33 cellular contexts compared by ENCODE assay signal in the genomic region with DNA sequence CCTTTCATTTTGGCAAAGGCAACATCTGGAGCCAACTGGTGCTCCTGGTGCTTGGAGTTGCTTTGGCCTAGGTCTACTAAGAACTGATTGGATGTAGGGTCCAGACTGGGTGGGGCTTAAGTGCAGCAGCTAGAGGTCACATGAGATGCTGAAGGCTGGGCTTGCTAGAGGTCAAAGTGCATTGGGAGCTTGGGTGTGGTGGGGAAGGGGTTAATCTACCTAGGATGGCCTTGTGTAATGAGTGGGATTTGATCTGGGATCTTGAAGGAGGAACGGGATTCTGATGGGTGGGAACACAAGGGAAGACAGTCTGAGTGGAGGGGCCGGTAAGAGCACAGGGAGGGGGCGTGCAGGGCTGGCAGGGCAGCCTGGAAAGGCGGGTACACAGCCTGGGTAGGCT.
"Had no signal": no experiment of that assay in that cellular context is flagged by ENCODE, and none has a peak within 500 bp of the region (broad histone marks: within the 10 kb centered on the region; RNA-seq: fewer than 3 reads in every experiment).

No MANE protein-coding gene starts in this region.

- H3K36me3 ChIP-seq: brain microvascular endothelial cell, WERI-Rb-1 had no signal

- H3K4me3 Mint-ChIP-seq: activated CD4-positive, alpha-beta T cell treated with anti-CD3 and anti-CD28 coated beads for 36 hours; activated CD4-positive, alpha-beta T cell treated with anti-CD3 and anti-CD28 coated beads, Interleukin-2, amount 10 ng/mL, durations not matched to agents 24 days and 14 days; activated CD8-positive, alpha-beta T cell treated with anti-CD3 and anti-CD28 coated beads for 36 hours; activated naive CD8-positive, alpha-beta T cell; activated T-cell treated with anti-CD3 and anti-CD28 coated beads, Interleukin-2, amount 50 U/mL, for 4 hours; activated T-helper 17 cell treated with anti-CD3 and anti-CD28 coated beads, Interleukin-2, amount 50 U/mL, for 72 hours; central memory CD8-positive, alpha-beta T cell; dendritic cell treated with granulocyte-macrophage colony-stimulating factor and Interleukin-4, amounts not matched to agents 40 ng/mL and 50 ng/mL, for 4 days; endodermal cell; T-helper 17 cell; T-helper 2 cell treated with Interferon-gamma antibody and Interleukin-4, amounts not matched to agents 5 μg/mL and 100 μg/mL, for 36 hours had no signal

- H3K36me3 Mint-ChIP-seq: activated naive CD8-positive, alpha-beta T cell had no signal

- H3K4me1 Mint-ChIP-seq: activated CD4-positive, alpha-beta T cell treated with anti-CD3 and anti-CD28 coated beads for 36 hours; activated CD4-positive, alpha-beta T cell treated with anti-CD3 and anti-CD28 coated beads, Interleukin-2, amount 10 ng/mL, durations not matched to agents 24 days and 14 days; activated T-helper 17 cell treated with anti-CD3 and anti-CD28 coated beads, Interleukin-2, amount 50 U/mL, for 72 hours; central memory CD8-positive, alpha-beta T cell had no signal

- H3K9me3 Mint-ChIP-seq: activated CD4-positive, alpha-beta T cell treated with anti-CD3 and anti-CD28 coated beads, Interleukin-2, amount 10 ng/mL, durations not matched to agents 24 days and 14 days; activated CD8-positive, alpha-beta T cell treated with anti-CD3 and anti-CD28 coated beads for 36 hours; activated T-cell treated with anti-CD3 and anti-CD28 coated beads, Interleukin-2, amount 50 U/mL, for 4 hours; activated T-helper 17 cell treated with anti-CD3 and anti-CD28 coated beads, Interleukin-2, amount 50 U/mL, for 72 hours; central memory CD8-positive, alpha-beta T cell; dendritic cell treated with granulocyte-macrophage colony-stimulating factor and Interleukin-4, amounts not matched to agents 40 ng/mL and 50 ng/mL, for 4 days; endodermal cell; T-helper 2 cell treated with Interferon-gamma antibody and Interleukin-4, amounts not matched to agents 5 μg/mL and 100 μg/mL, for 36 hours had no signal

- H3K27ac ChIP-seq: brain microvascular endothelial cell, coronary artery, dorsolateral prefrontal cortex, WERI-Rb-1 had no signal

- DNase-seq: activated CD4-positive, alpha-beta T cell treated with anti-CD3 and anti-CD28 coated beads for 36 hours; activated CD4-positive, alpha-beta T cell treated with anti-CD3 and anti-CD28 coated beads, Interleukin-2, amount 10 ng/mL, durations not matched to agents 24 days and 14 days; activated CD4-positive, alpha-beta T cell treated with anti-CD3 and anti-CD28 coated beads, Interleukin-2, amount 50 U/mL, for 48 hours; activated CD4-positive, CD25-positive, alpha-beta regulatory T cell; activated CD4-positive, CD25-positive, alpha-beta regulatory T cell treated with anti-CD3 and anti-CD28 coated beads, Interleukin-2, amount 50 U/mL, for 72 hours; activated CD8-positive, alpha-beta memory T cell treated with anti-CD3 and anti-CD28 coated beads for 24 hours; activated CD8-positive, alpha-beta T cell treated with anti-CD3 and anti-CD28 coated beads for 36 hours; activated effector memory CD4-positive, alpha-beta T cell treated with Interleukin-2 at 50 U/mL for 16 hours; activated gamma-delta T cell treated with Interleukin-2 at 50 U/mL for 16 hours; activated naive CD4-positive, alpha-beta T cell treated with anti-CD3 and anti-CD28 coated beads, Interleukin-2, amount 50 U/mL, for 16 hours; activated naive CD4-positive, alpha-beta T cell treated with Interleukin-2 at 50 U/mL for 16 hours; activated T-cell treated with anti-CD3 and anti-CD28 coated beads, Interleukin-2, amount 50 U/mL, for 4 hours; amniotic stem cell; anterior cingulate cortex; brain microvascular endothelial cell; dorsolateral prefrontal cortex; effector memory CD4-positive, alpha-beta T cell; endodermal cell; foreskin fibroblast; head of caudate nucleus; T-helper 17 cell; T1000; WERI-Rb-1 had no signal

- FAIRE-seq: astrocyte, bronchial epithelial cell, frontal cortex had no signal

- H3K27ac Mint-ChIP-seq: activated CD4-positive, alpha-beta T cell treated with anti-CD3 and anti-CD28 coated beads for 36 hours; activated CD4-positive, alpha-beta T cell treated with anti-CD3 and anti-CD28 coated beads, Interleukin-2, amount 10 ng/mL, durations not matched to agents 24 days and 14 days; activated CD8-positive, alpha-beta T cell treated with anti-CD3 and anti-CD28 coated beads for 36 hours; activated naive CD8-positive, alpha-beta T cell; activated T-helper 17 cell treated with anti-CD3 and anti-CD28 coated beads, Interleukin-2, amount 50 U/mL, for 72 hours; dendritic cell treated with granulocyte-macrophage colony-stimulating factor and Interleukin-4, amounts not matched to agents 40 ng/mL and 50 ng/mL, for 4 days; endodermal cell; T-helper 17 cell; T-helper 2 cell treated with Interferon-gamma antibody and Interleukin-4, amounts not matched to agents 5 μg/mL and 100 μg/mL, for 36 hours had no signal

- H3K4me3 ChIP-seq: coronary artery, dorsolateral prefrontal cortex had no signal

- ATAC-seq: activated CD4-positive, alpha-beta T cell treated with anti-CD3 and anti-CD28 coated beads for 36 hours; activated CD8-positive, alpha-beta T cell treated with anti-CD3 and anti-CD28 coated beads for 36 hours; activated T-cell treated with anti-CD3 and anti-CD28 coated beads, Interleukin-2, amount 50 U/mL, for 4 hours; activated T-helper 17 cell treated with anti-CD3 and anti-CD28 coated beads, Interleukin-2, amount 50 U/mL, for 72 hours; esophagus mucosa; T-helper 17 cell had no signal
